Comparison of ENCODE assay signal across 24 cellular contexts in the genomic region with DNA sequence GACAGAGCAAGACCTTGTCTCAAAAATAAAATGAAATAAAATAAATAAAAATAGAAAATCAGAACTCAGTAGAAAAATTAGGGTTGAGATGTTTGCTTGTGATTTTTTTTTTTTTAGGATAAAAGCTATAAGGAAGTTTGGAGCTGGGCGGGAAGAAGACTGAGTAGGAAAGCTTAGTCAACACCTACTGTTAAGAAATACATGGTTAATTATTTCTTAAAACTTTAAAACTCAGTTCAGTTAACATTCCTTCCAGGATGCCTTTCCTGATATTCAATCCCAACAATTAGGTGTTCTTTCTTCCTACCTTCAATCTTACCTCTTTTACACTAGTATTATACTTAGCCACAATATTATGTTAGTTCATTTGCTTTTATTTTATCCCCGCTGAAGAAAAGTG.
"Had no signal": no experiment of that assay in that cellular context is flagged by ENCODE, and none has a peak within 500 bp of the region (broad histone marks: within the 10 kb centered on the region; RNA-seq: fewer than 3 reads in every experiment).

No MANE protein-coding gene starts in this region.

- H3K27me3 ChIP-seq: brain microvascular endothelial cell, cardiac muscle cell had no signal

- H3K4me3 ChIP-seq: cardiac muscle cell, SK-N-MC had no signal

- ATAC-seq: activated T-cell treated with anti-CD3 and anti-CD28 coated beads, Interleukin-2, amount 50 U/mL, for 4 hours; Right ventricle myocardium inferior; T-cell had no signal

- FAIRE-seq: TTC549 had no signal

- H3K36me3 ChIP-seq: brain microvascular endothelial cell, cardiac muscle cell had no signal

- DNase-seq: activated B cell treated with CpG ODN at 0.5 μM for 24 hours; activated CD4-positive, alpha-beta memory T cell treated with anti-CD3 and anti-CD28 coated beads for 36 hours; activated CD4-positive, alpha-beta T cell treated with anti-CD3 and anti-CD28 coated beads for 1 hour; activated CD4-positive, alpha-beta T cell treated with anti-CD3 and anti-CD28 coated beads, Interleukin-2, amount 10 ng/mL, durations not matched to agents 7 days and 5 days; activated CD8-positive, alpha-beta memory T cell treated with anti-CD3 and anti-CD28 coated beads for 24 hours; activated effector memory CD4-positive, alpha-beta T cell treated with anti-CD3 and anti-CD28 coated beads, Interleukin-2, amount 50 U/mL, for 16 hours; activated naive CD4-positive, alpha-beta T cell treated with anti-CD3 and anti-CD28 coated beads for 36 hours; activated T-cell treated with anti-CD3 and anti-CD28 coated beads, Interleukin-2, amount 50 U/mL, for 4 hours; brain microvascular endothelial cell; Kasumi-1; NCI-H146; NCI-H187 treated with DMSO at 0.1 percent for 48 hours; NCI-H2081 treated with DMSO at 0.1 percent for 48 hours; NCI-H446 treated with DMSO at 0.1 percent for 48 hours; NCI-H526; NCI-H82; RPMI8226; T-cell; T-helper 2 cell; T1000 had no signal
